27 cellular contexts compared by ENCODE assay signal in genomic region chr5:167602077-167602476, GRCh38.
"Had no signal": no experiment of that assay in that cellular context is flagged by ENCODE, and none has a peak within 500 bp of the region (broad histone marks: within the 10 kb centered on the region; RNA-seq: fewer than 3 reads in every experiment).

No MANE protein-coding gene starts in this region.

- H3K9me3 ChIP-seq: adrenal gland, ascending aorta, breast epithelium, left lung, neutrophil, testis, uterus had no signal

- DNase-seq: activated T-cell treated with anti-CD3 and anti-CD28 coated beads, Interleukin-2, amount 50 U/mL, for 24 hours; adrenal gland; cortex of kidney; foreskin melanocyte; glutamatergic neuron; kidney glomerular epithelial cell; left lung; midbrain; right cardiac atrium; stimulated activated CD4-positive, alpha-beta T cell treated with anti-CD3 and anti-CD28 coated beads, Interleukin-15, amount 100 ng/mL, for 24 hours; stimulated activated CD4-positive, alpha-beta T cell treated with anti-CD3 and anti-CD28 coated beads, Interleukin-2, amount 100 ng/mL, for 48 hours; stimulated activated CD8-positive, alpha-beta memory T cell treated with anti-CD3 and anti-CD28 coated beads, Interleukin-4, amount 100 ng/mL, for 48 hours; stimulated activated naive CD4-positive, alpha-beta T cell; T1000; testis; trophoblast cell; uterus had no signal

- H3K36me3 ChIP-seq: adrenal gland, ascending aorta, breast epithelium, left lung, neutrophil, uterus had no signal

- H3K4me1 ChIP-seq: adrenal gland, ascending aorta, breast epithelium, left lung, parathyroid adenoma, testis, uterus had no signal

- H3K4me3 ChIP-seq: adrenal gland, ascending aorta, breast epithelium, hepatocyte, left lung, smooth muscle cell, testis, uterus had no signal

- H3K79me2 ChIP-seq: hepatocyte, parathyroid adenoma had no signal

- H3K27me3 ChIP-seq: adrenal gland, ascending aorta, breast epithelium, hepatocyte, left lung, neutrophil, testis, uterus had no signal

- H2AFZ ChIP-seq: hepatocyte, parathyroid adenoma had no signal

- ATAC-seq: activated naive CD4-positive, alpha-beta T cell treated with anti-CD3 and anti-CD28 coated beads, Interleukin-2, amount 50 U/mL, for 72 hours; activated T-helper 17 cell treated with anti-CD3 and anti-CD28 coated beads, Interleukin-2, amount 50 U/mL, for 72 hours; left lung; natural killer cell treated with Interleukin-12 subunit alpha and Interleukin-12 subunit beta and Interleukin-15 and Interleukin-18, amount 100 ng/mL, for 72 hours; right cardiac atrium; WTC11 had no signal

- H3K4me2 ChIP-seq: hepatocyte, smooth muscle cell had no signal

- H3K27ac ChIP-seq: adrenal gland, ascending aorta, breast epithelium, hepatocyte, left lung, neutrophil, parathyroid adenoma, testis, uterus had no signal
